In genomic region chr2:109481196-109481555, GRCh38 we compare ENCODE assay signal across 13 cellular contexts.
DNase-seq lines count a peak whose midpoint lies in the region; ATAC-seq and TF ChIP-seq lines count a peak whose summit lies in the region.
"Had no signal": no experiment of that assay in that cellular context is flagged by ENCODE, and none has a peak within 500 bp of the region (broad histone marks: within the 10 kb centered on the region; RNA-seq: fewer than 3 reads in every experiment).

No MANE protein-coding gene starts in this region.

- peaks cover 0 to 2% (median 0%) of the 10 kb centered on the region in 3 donors for H3K9me3 ChIP-seq in skeletal muscle tissue (ENCODE audit: control insufficient read depth in 3 of 3, low read length in 3 of 3)
- H3K9me3 ChIP-seq: SK-N-SH had no signal

- H3K36me3 ChIP-seq in skeletal muscle tissue (ENCODE audit: control insufficient read depth in 3 of 3, insufficient read depth in 3 of 3, low read length in 3 of 3): no peaks in the 10 kb centered on the region

- ATAC-seq in left lobe of liver (peak; percentile 51), GM18907 (IDR thresholded peaks at IDR 0.05; ENCODE audit: unreplicated experiment) (no peak), HG02973 (IDR thresholded peaks at IDR 0.05; ENCODE audit: unreplicated experiment) (no peak)

- H3K27ac ChIP-seq in skeletal muscle tissue (ENCODE audit: low read depth, low read length): peak overlapping the region; percentile 10

- no peaks in the 10 kb centered on the region for H3K27me3 ChIP-seq in skeletal muscle tissue (ENCODE audit: control insufficient read depth in 3 of 3, insufficient read depth in 3 of 3, low read length in 3 of 3)

- DNase-seq in LNCaP clone FGC (ENCODE audit: low read depth) (peak; percentile 95), NCI-H510A treated with DMSO at 0.1 percent for 48 hours (lab: John Stamatoyannopoulos, UW) (peak; percentile 11), left lobe of liver (ENCODE audit: low spot score) (no peak), GM19240 (ENCODE audit: insufficient read length, low spot score) (no peak)
- DNase-seq: AML-193; central memory CD4-positive, alpha-beta T cell; DMS153; foreskin fibroblast; NCI-H1048; SK-N-SH had no signal

- H3K4me1 ChIP-seq in skeletal muscle tissue (ENCODE audit: control insufficient read depth in 3 of 3, insufficient read depth in 3 of 3, low read length in 3 of 3): peaks cover 45 to 55% (median 50%) of the 10 kb centered on the region in 3 donors

- H3K4me3 ChIP-seq in LNCaP clone FGC (ENCODE audit: low read depth, low read length) (no peak overlapping the region), skeletal muscle tissue (ENCODE audit: low read length in 3 of 3) (peak overlapping the region in 1 of 3 donors; percentile 13)

- TF ChIP-seq CTCF in LNCaP clone FGC (IDR thresholded peaks at IDR 0.05; ENCODE audit: control insufficient read depth, extremely low read depth, insufficient read depth): 0 out of 2 replicates have a peak, but pooled peaks have one; percentile 6

- no peak overlapping the region for H3K9ac ChIP-seq in skeletal muscle tissue (ENCODE audit: low read depth in 1 of 3, low read length in 3 of 3)
- H3K9ac ChIP-seq: SK-N-SH had no signal

Comparison
In these comparisons a context has a peak if more than half of its experiments do, and no peak if none do; other contexts are left out.
1. DNase-seq: peak in LNCaP clone FGC (single experiment) and NCI-H510A treated with DMSO at 0.1 percent for 48 hours (single experiment); none in left lobe of liver (single experiment) and GM19240 (single experiment).